ENCODE assay signal across 18 cellular contexts in the genomic region with DNA sequence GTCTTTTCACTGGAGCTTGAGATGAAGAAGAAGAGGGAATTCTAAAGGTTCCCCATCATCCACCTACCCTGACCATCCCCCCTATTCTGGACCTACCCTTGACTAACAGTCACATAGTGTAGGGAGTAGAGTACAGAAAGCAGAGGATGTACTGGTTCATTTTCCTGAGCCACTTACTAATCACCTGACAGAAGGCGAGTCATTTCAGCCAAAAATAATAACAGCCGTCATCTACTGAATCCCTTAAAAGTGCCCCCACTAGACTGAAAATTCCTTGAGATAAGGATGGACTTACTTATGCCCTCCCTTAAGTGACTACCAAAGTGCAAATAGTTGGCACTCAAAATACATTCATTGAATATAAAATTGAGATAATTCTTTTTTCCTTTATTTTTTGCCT.
"Had no signal": no experiment of that assay in that cellular context is flagged by ENCODE, and none has a peak within 500 bp of the region (broad histone marks: within the 10 kb centered on the region; RNA-seq: fewer than 3 reads in every experiment).

No MANE protein-coding gene starts in this region.

- DNase-seq: activated CD4-positive, alpha-beta memory T cell treated with anti-CD3 and anti-CD28 coated beads for 36 hours; dermis blood vessel endothelial cell; effector memory CD4-positive, alpha-beta T cell; esophagus squamous epithelium; foreskin fibroblast; hippocampal formation; nephron progenitor cell; occipital lobe; stimulated activated CD4-positive, alpha-beta T cell treated with anti-CD3 and anti-CD28 coated beads, Interleukin-2, amount 100 ng/mL, for 24 hours; stimulated activated naive CD4-positive, alpha-beta T cell treated with Interleukin-2 at 50 U/mL for 16 hours; thyroid gland had no signal

- H3K36me3 Mint-ChIP-seq: activated naive CD8-positive, alpha-beta T cell; mesothelial cell of epicardium had no signal

- H3K27ac ChIP-seq: esophagus squamous epithelium, right atrium auricular region, thyroid gland had no signal

- H3K27ac Mint-ChIP-seq: activated CD4-positive, alpha-beta memory T cell treated with anti-CD3 and anti-CD28 coated beads for 36 hours; activated naive CD8-positive, alpha-beta T cell; mesothelial cell of epicardium; nephron progenitor cell; progenitor cell of endocrine pancreas had no signal

- H3K27me3 ChIP-seq: right atrium auricular region had no signal

- H3K4me1 ChIP-seq: thyroid gland had no signal

- H3K4me3 ChIP-seq: esophagus squamous epithelium, lung, right atrium auricular region, thyroid gland had no signal

- H3K4me3 Mint-ChIP-seq: activated CD4-positive, alpha-beta memory T cell treated with anti-CD3 and anti-CD28 coated beads for 36 hours; activated naive CD8-positive, alpha-beta T cell; mesothelial cell of epicardium; nephron progenitor cell had no signal

- H3K9me3 ChIP-seq: esophagus squamous epithelium, thyroid gland had no signal

- H3K36me3 ChIP-seq: esophagus squamous epithelium, right atrium auricular region, thyroid gland had no signal

- FAIRE-seq: endothelial cell of umbilical vein, islet of Langerhans had no signal
